31 cellular contexts compared by ENCODE assay signal in the genomic region with DNA sequence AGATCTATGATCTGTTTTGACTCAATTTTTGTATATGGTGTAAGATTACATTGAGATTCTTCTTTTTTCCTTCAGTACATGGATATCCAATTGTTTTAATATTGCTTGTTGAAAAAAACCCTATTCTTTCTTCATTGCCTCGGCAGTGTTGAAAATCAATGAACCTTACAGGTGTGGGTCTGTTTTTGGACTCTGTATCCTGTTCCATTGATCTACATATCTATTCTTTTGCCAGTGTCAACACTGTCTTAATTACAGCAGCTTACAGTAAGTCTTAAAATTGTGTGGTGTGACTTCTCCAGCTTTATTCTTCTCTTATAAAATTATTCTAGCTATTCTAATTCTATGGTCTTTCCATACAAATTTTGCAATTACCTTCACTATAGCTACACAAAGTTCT.
"Had no signal": no experiment of that assay in that cellular context is flagged by ENCODE, and none has a peak within 500 bp of the region (broad histone marks: within the 10 kb centered on the region; RNA-seq: fewer than 3 reads in every experiment).

No MANE protein-coding gene starts in this region.

- DNase-seq: activated CD4-positive, alpha-beta memory T cell treated with anti-CD3 and anti-CD28 coated beads, Interleukin-2, amount 10 ng/mL, durations not matched to agents 7 days and 5 days; activated CD4-positive, alpha-beta T cell treated with anti-CD3 and anti-CD28 coated beads for 1 hour; activated CD4-positive, alpha-beta T cell treated with anti-CD3 and anti-CD28 coated beads for 36 hours; activated CD4-positive, alpha-beta T cell treated with anti-CD3 and anti-CD28 coated beads for 48 hours; activated CD4-positive, alpha-beta T cell treated with anti-CD3 and anti-CD28 coated beads, Interleukin-2, amount 10 ng/mL, durations not matched to agents 7 days and 5 days; activated CD4-positive, alpha-beta T cell treated with anti-CD3 and anti-CD28 coated beads, Interleukin-2, amount 50 U/mL, for 48 hours; activated CD4-positive, CD25-positive, alpha-beta regulatory T cell; activated CD8-positive, alpha-beta memory T cell treated with anti-CD3 and anti-CD28 coated beads for 24 hours; activated CD8-positive, alpha-beta memory T cell treated with anti-CD3 and anti-CD28 coated beads, Interleukin-2, amount 10 ng/mL, durations not matched to agents 7 days and 5 days; activated CD8-positive, alpha-beta memory T cell treated with anti-CD3 and anti-CD28 coated beads, Interleukin-2, amount 50 U/mL, for 48 hours; activated CD8-positive, alpha-beta T cell treated with anti-CD3 and anti-CD28 coated beads, Interleukin-2, amount 10 ng/mL, durations not matched to agents 7 days and 5 days; activated effector memory CD4-positive, alpha-beta T cell treated with Interleukin-2 at 50 U/mL for 16 hours; activated gamma-delta T cell; activated naive CD4-positive, alpha-beta T cell treated with anti-CD3 and anti-CD28 coated beads, Interleukin-2, amount 10 ng/mL, durations not matched to agents 7 days and 5 days; activated naive CD4-positive, alpha-beta T cell treated with Interleukin-2 at 50 U/mL for 16 hours; activated naive CD8-positive, alpha-beta T cell treated with anti-CD3 and anti-CD28 coated beads, Interleukin-2, amount 10 ng/mL, durations not matched to agents 7 days and 5 days; activated naive CD8-positive, alpha-beta T cell treated with anti-CD3 and anti-CD28 coated beads, Interleukin-2, amount 50 U/mL, for 24 hours; activated T-cell treated with anti-CD3 and anti-CD28 coated beads, Interleukin-2, amount 50 U/mL, for 24 hours; activated T-cell treated with anti-CD3 and anti-CD28 coated beads, Interleukin-2, amount 50 U/mL, for 48 hours; amygdala; anterior cingulate cortex; central memory CD4-positive, alpha-beta T cell; T-helper 1 cell; T-helper 2 cell; T-helper 9 cell; WERI-Rb-1 had no signal

- H3K9me3 ChIP-seq: ascending aorta had no signal

- H3K36me3 ChIP-seq: ascending aorta, cardiac muscle cell, WERI-Rb-1 had no signal

- H3K4me3 ChIP-seq: ascending aorta, cardiac muscle cell had no signal

- ATAC-seq: activated CD4-positive, alpha-beta T cell treated with anti-CD3 and anti-CD28 coated beads for 36 hours; activated CD4-positive, CD25-positive, alpha-beta regulatory T cell treated with anti-CD3 and anti-CD28 coated beads, Interleukin-2, amount 50 U/mL, for 24 hours; activated CD8-positive, alpha-beta memory T cell treated with anti-CD3 and anti-CD28 coated beads, Interleukin-2, amount 10 ng/mL, durations not matched to agents 7 days and 5 days; activated CD8-positive, alpha-beta T cell treated with anti-CD3 and anti-CD28 coated beads, Interleukin-2, amount 10 ng/mL, durations not matched to agents 7 days and 5 days; activated naive CD8-positive, alpha-beta T cell treated with anti-CD3 and anti-CD28 coated beads, Interleukin-2, amount 50 U/mL, for 24 hours; WTC11 had no signal

- H3K4me1 ChIP-seq: ascending aorta had no signal

- H3K27ac ChIP-seq: ascending aorta, cardiac muscle cell, WERI-Rb-1 had no signal

- H3K27me3 ChIP-seq: ascending aorta, cardiac muscle cell had no signal

- FAIRE-seq: bronchial epithelial cell had no signal
